18 cellular contexts compared by ENCODE assay signal in the genomic region with DNA sequence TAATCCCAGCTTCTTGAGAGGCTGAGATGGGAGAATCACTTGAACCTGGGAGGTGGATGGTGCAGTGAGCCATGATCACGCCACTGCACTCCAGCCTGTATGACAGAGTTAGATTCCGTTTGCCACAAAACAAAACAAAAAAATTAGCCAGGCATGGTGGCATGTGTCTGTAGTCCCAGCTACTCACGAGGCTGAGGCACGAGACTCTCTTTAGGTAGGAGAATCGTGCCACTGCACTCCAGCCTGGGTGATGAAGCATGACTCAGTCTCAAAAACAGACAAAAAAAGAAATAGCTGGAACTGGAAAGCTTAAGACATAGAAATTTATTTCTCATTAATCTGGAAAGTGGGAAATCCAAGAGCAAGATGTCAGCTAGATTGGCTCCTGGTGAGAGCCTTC.
"Had no signal": no experiment of that assay in that cellular context is flagged by ENCODE, and none has a peak within 500 bp of the region (broad histone marks: within the 10 kb centered on the region; RNA-seq: fewer than 3 reads in every experiment).

No MANE protein-coding gene starts in this region.

- DNase-seq: dermis blood vessel endothelial cell; dorsolateral prefrontal cortex; effector CD4-positive, alpha-beta T cell; effector memory CD4-positive, alpha-beta T cell; foreskin keratinocyte; heart right ventricle; hippocampal formation; islet precursor cell; left cardiac atrium; left lung; left ventricle myocardium superior; lower lobe of right lung; mesenchymal stem cell; mucosa of descending colon; naive B cell had no signal

- H3K36me3 ChIP-seq: lower lobe of right lung had no signal

- ATAC-seq: foreskin keratinocyte, gastroesophageal sphincter, heart right ventricle, left cardiac atrium, left lung, left ventricle myocardium superior, lower lobe of right lung, mucosa of descending colon had no signal

- H3K4me1 ChIP-seq: esophagus muscularis mucosa, foreskin keratinocyte, gastroesophageal sphincter, heart right ventricle, left lung, lower lobe of right lung had no signal

- H3K27me3 ChIP-seq: dorsolateral prefrontal cortex, esophagus muscularis mucosa, foreskin keratinocyte, gastroesophageal sphincter, heart right ventricle, left lung had no signal

- H3K4me3 ChIP-seq: coronary artery, dorsolateral prefrontal cortex, esophagus muscularis mucosa, gastroesophageal sphincter, heart right ventricle, left lung, lower lobe of right lung, mucosa of descending colon had no signal

- H3K27ac ChIP-seq: coronary artery, dorsolateral prefrontal cortex, esophagus muscularis mucosa, foreskin keratinocyte, gastroesophageal sphincter, heart right ventricle, left lung, lower lobe of right lung had no signal
